ENCODE assay signal across 1 cellular context in the genomic region with DNA sequence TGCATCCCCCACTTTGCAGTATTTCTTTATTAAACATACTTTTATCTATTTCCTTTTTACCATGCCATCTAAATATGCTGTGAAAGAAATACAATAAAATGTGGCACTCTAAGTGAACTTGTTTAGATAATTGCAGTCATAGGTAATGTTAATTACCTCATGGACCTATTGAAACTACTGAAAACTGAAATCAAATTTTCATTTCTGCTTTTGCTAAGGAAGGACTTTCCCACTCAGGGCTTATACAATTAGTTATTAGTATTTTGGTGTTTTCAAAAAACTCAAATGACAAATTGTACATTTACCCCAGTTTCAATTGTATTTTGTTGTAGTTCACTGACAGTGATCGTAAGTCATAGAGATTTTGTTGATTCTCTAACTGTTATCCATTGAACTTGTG.
TF ChIP-seq lines count a peak whose summit lies in the region.

No MANE protein-coding gene starts in this region.

TF ChIP-seq in GM12878, 131 proteins besides CTCF, POLR2A, EP300 and RAD21 (continued from another document):
- TF ChIP-seq TCF3 (IDR thresholded peaks at IDR 0.05; ENCODE audit: borderline replicate concordance, insufficient read depth, low read depth, low read length): no peak
- TF ChIP-seq, protein P1, sequence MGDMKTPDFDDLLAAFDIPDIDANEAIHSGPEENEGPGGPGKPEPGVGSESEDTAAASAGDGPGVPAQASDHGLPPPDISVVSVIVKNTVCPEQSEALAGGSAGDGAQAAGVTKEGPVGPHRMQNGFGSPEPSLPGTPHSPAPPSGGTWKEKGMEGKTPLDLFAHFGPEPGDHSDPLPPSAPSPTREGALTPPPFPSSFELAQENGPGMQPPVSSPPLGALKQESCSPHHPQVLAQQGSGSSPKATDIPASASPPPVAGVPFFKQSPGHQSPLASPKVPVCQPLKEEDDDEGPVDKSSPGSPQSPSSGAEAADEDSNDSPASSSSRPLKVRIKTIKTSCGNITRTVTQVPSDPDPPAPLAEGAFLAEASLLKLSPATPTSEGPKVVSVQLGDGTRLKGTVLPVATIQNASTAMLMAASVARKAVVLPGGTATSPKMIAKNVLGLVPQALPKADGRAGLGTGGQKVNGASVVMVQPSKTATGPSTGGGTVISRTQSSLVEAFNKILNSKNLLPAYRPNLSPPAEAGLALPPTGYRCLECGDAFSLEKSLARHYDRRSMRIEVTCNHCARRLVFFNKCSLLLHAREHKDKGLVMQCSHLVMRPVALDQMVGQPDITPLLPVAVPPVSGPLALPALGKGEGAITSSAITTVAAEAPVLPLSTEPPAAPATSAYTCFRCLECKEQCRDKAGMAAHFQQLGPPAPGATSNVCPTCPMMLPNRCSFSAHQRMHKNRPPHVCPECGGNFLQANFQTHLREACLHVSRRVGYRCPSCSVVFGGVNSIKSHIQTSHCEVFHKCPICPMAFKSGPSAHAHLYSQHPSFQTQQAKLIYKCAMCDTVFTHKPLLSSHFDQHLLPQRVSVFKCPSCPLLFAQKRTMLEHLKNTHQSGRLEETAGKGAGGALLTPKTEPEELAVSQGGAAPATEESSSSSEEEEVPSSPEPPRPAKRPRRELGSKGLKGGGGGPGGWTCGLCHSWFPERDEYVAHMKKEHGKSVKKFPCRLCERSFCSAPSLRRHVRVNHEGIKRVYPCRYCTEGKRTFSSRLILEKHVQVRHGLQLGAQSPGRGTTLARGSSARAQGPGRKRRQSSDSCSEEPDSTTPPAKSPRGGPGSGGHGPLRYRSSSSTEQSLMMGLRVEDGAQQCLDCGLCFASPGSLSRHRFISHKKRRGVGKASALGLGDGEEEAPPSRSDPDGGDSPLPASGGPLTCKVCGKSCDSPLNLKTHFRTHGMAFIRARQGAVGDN (IDR thresholded peaks at IDR 0.05): no peak
